ENCODE assay signal across 1 cellular context in genomic region chr10:94357193-94357592, GRCh38.
TF ChIP-seq lines count a peak whose summit lies in the region.

No MANE protein-coding gene starts in this region.

TF ChIP-seq in GM12878, 131 proteins besides CTCF, POLR2A, EP300 and RAD21 (continued from another document):
- TF ChIP-seq ZBTB40 (IDR thresholded peaks at IDR 0.05; ENCODE audit: borderline replicate concordance) = no peak
- TF ChIP-seq ZNF217 (IDR thresholded peaks at IDR 0.05) = no peak
- TF ChIP-seq NFIC (IDR thresholded peaks at IDR 0.05; ENCODE audit: low read depth, low read length) = peak; percentile 30; the same call in 1 of the 2 replicates
- peak; percentile 12; the same call in 1 of the 2 replicates for TF ChIP-seq RUNX3 (IDR thresholded peaks at IDR 0.05; ENCODE audit: low read length)
